15 cellular contexts compared by ENCODE assay signal in the genomic region with DNA sequence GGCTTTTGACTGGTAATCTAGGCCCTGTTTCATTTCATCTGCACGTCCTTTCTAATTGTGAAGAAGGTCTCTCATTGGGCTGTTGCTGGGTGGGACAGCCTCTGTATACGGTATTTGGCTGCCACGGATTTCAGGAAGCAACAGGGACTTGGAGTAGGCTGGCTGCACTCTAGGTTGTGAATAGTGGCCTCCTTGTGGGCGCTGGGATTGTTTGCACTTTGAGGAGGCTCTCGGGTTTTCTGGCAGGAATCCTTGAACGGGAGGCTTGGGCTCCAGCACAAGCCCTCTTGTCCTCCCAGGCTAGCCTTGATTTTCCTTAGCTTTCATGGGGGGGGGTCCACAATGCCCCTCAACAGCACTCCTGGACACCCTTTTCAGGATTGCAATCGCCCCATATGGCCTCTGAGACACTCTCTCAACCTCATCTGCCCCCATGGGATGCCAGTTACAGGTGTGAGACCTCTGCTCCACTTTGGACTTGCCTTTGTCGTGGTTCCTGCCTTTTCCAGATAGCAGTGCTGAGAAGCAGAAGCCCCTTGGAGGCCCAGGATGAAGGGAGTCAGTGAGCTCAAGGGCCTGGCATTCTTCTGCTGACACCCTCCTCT. TPM values are rescaled to one million over a fixed set of nuclear protein-coding genes. Genes with fewer than 3 reads are reported as not detected.
DNase-seq lines count a peak whose midpoint lies in the region; ATAC-seq, FAIRE-seq and TF ChIP-seq lines count a peak whose summit lies in the region.
"Had no signal": no experiment of that assay in that cellular context is flagged by ENCODE, and none has a peak within 500 bp of the region (broad histone marks: within the 10 kb centered on the region; RNA-seq: fewer than 3 reads in every experiment).

No MANE protein-coding gene starts in this region.

- H3K9me1 ChIP-seq in K562 (ENCODE audit: control insufficient read depth, insufficient read depth, low read length), result no peaks in the 10 kb centered on the region

- FAIRE-seq in K562 (lab: Jason Lieb, UNC), result no peak

- 20% methylated on average over 8 of the region's 8 CpGs for WGBS in K562 (ENCODE audit: insufficient coverage, low coverage, missing lambda C conversion rate)

- peak; percentile 8 for DNase-seq in activated CD8-positive, alpha-beta T cell treated with anti-CD3 and anti-CD28 coated beads, Interleukin-2, amount 10 ng/mL, durations not matched to agents 7 days and 5 days
- DNase-seq in activated CD8-positive, alpha-beta T cell treated with anti-CD3 and anti-CD28 coated beads for 36 hours, result no peak
- DNase-seq in GM10248 (ENCODE audit: extremely low spot score) (peak; percentile 8), K562 (ENCODE audit: extremely low read depth in 1 of 4, low spot score in 3 of 4) (no peak), osteocyte (ENCODE audit: extremely low spot score, unreplicated experiment) (peak; percentile 73), medulla oblongata (ENCODE audit: extremely low spot score) (no peak)
- DNase-seq: Calu3; CD4-positive, alpha-beta T cell; HCEC 1CT; NCI-H1436; NCI-H2081; NCI-H226; NCI-H526 treated with DMSO at 0.1 percent for 48 hours had no signal

- no peak overlapping the region for H3K4me3 ChIP-seq in K562

- no peak overlapping the region for H3K4me2 ChIP-seq in K562 (ENCODE audit: insufficient read depth, low read length)

- H3K27ac Mint-ChIP-seq in activated CD8-positive, alpha-beta T cell treated with anti-CD3 and anti-CD28 coated beads, Interleukin-2, amount 10 ng/mL, durations not matched to agents 7 days and 5 days, result no peak overlapping the region
- H3K27ac Mint-ChIP-seq in activated CD8-positive, alpha-beta T cell treated with anti-CD3 and anti-CD28 coated beads for 36 hours, result no peak overlapping the region
- no peak overlapping the region for H3K27ac Mint-ChIP-seq in osteocyte (ENCODE audit: unreplicated experiment)
- H3K27ac Mint-ChIP-seq: CD4-positive, alpha-beta T cell had no signal

- H3K36me3 Mint-ChIP-seq in activated CD8-positive, alpha-beta T cell treated with anti-CD3 and anti-CD28 coated beads, Interleukin-2, amount 10 ng/mL, durations not matched to agents 7 days and 5 days (ENCODE audit: low read depth), result no peaks in the 10 kb centered on the region
- no peaks in the 10 kb centered on the region for H3K36me3 Mint-ChIP-seq in activated CD8-positive, alpha-beta T cell treated with anti-CD3 and anti-CD28 coated beads for 36 hours (ENCODE audit: low read depth)
- no peaks in the 10 kb centered on the region for H3K36me3 Mint-ChIP-seq in osteocyte (ENCODE audit: unreplicated experiment)

- H3K4me1 Mint-ChIP-seq in activated CD8-positive, alpha-beta T cell treated with anti-CD3 and anti-CD28 coated beads, Interleukin-2, amount 10 ng/mL, durations not matched to agents 7 days and 5 days (ENCODE audit: low read depth), result no peaks in the 10 kb centered on the region
- H3K4me1 Mint-ChIP-seq in activated CD8-positive, alpha-beta T cell treated with anti-CD3 and anti-CD28 coated beads for 36 hours (ENCODE audit: low read depth), result no peaks in the 10 kb centered on the region
- no peaks in the 10 kb centered on the region for H3K4me1 Mint-ChIP-seq in osteocyte (ENCODE audit: unreplicated experiment)

- in situ Hi-C loops in K562 (cut with MboI), result no loop called here

- H3K27me3 ChIP-seq in K562 (ENCODE audit: control insufficient read depth in 2 of 2, insufficient read depth in 2 of 2, low read length in 2 of 2), result no peaks in the 10 kb centered on the region; a peak in 1 of 5 replicates

- no peaks in the 10 kb centered on the region for H4K20me1 ChIP-seq in K562 (replicated peaks; ENCODE audit: control insufficient read depth, insufficient read depth, low read length)

- no TSS peak for BruUV-seq in K562 (replicated peaks; lab: Mats Ljungman, UMichigan)

- no peak for TF ChIP-seq CTCF in activated CD8-positive, alpha-beta T cell treated with anti-CD3 and anti-CD28 coated beads for 36 hours (IDR thresholded peaks at IDR 0.05)
- TF ChIP-seq CTCF in GM10248 (IDR thresholded peaks at IDR 0.05; ENCODE audit: control extremely low read depth, extremely low read depth, low read depth, missing control alignments) (no peak), K562 (IDR thresholded peaks at IDR 0.05 in 2 of 3, conservative IDR thresholded peaks at IDR 0.05 in 1 of 3; ENCODE audit: insufficient read depth in 2 of 3, low read depth in 1 of 3, low read length in 3 of 3) (no peak), osteocyte (IDR thresholded peaks at IDR 0.05) (no peak)

- POLR2A ChIA-PET in activated CD8-positive, alpha-beta T cell treated with anti-CD3 and anti-CD28 coated beads, Interleukin-2, amount 10 ng/mL, durations not matched to agents 7 days and 5 days (lab: Charles Lee), result no interaction called here
- POLR2A ChIA-PET in activated CD8-positive, alpha-beta T cell treated with anti-CD3 and anti-CD28 coated beads for 36 hours (lab: Charles Lee), result no interaction called here
- POLR2A ChIA-PET in GM10248 (lab: Yijun Ruan, JAX), result no interaction called here
- POLR2A ChIA-PET in K562 (lab: Yijun Ruan, JAX), result no interaction called here

- no peak for ATAC-seq in activated CD8-positive, alpha-beta T cell treated with anti-CD3 and anti-CD28 coated beads, Interleukin-2, amount 10 ng/mL, durations not matched to agents 7 days and 5 days
- ATAC-seq in activated CD8-positive, alpha-beta T cell treated with anti-CD3 and anti-CD28 coated beads for 36 hours, result no peak
- ATAC-seq in K562 (peak; percentile 39; the same call in 2 of the 3 replicates), HG02852 (IDR thresholded peaks at IDR 0.05; ENCODE audit: unreplicated experiment) (no peak), GM19397 (IDR thresholded peaks at IDR 0.05; ENCODE audit: unreplicated experiment) (no peak)

- intact Hi-C loops in activated CD8-positive, alpha-beta T cell treated with anti-CD3 and anti-CD28 coated beads for 36 hours (cut with micrococcal nuclease), result no loop called here
- intact Hi-C loops in K562 (cut with micrococcal nuclease), result no loop called here

- H3K79me2 ChIP-seq in K562 (ENCODE audit: control insufficient read depth, insufficient read depth, low read length), result no peaks in the 10 kb centered on the region

- CTCF ChIA-PET in activated CD8-positive, alpha-beta T cell treated with anti-CD3 and anti-CD28 coated beads, Interleukin-2, amount 10 ng/mL, durations not matched to agents 7 days and 5 days (lab: Charles Lee), result no interaction called here
- CTCF ChIA-PET in activated CD8-positive, alpha-beta T cell treated with anti-CD3 and anti-CD28 coated beads for 36 hours (lab: Charles Lee), result no interaction called here
- CTCF ChIA-PET in GM10248 (lab: Yijun Ruan, JAX), result no interaction called here
- CTCF ChIA-PET in K562 (lab: Yijun Ruan, JAX; ENCODE audit: low intra/inter-chr PET ratio), result no interaction called here

- TF ChIP-seq EP300 in K562 (IDR thresholded peaks at IDR 0.05; ENCODE audit: low read length), result no peak

- no peak overlapping the region for H3K9ac ChIP-seq in K562 (ENCODE audit: insufficient read depth in 1 of 2, low read depth in 2 of 2, low read length in 2 of 2)

- no peak overlapping the region for H3K4me3 Mint-ChIP-seq in activated CD8-positive, alpha-beta T cell treated with anti-CD3 and anti-CD28 coated beads, Interleukin-2, amount 10 ng/mL, durations not matched to agents 7 days and 5 days
- H3K4me3 Mint-ChIP-seq in activated CD8-positive, alpha-beta T cell treated with anti-CD3 and anti-CD28 coated beads for 36 hours, result no peak overlapping the region
- H3K4me3 Mint-ChIP-seq in osteocyte (ENCODE audit: unreplicated experiment), result no peak overlapping the region
- H3K4me3 Mint-ChIP-seq: CD4-positive, alpha-beta T cell had no signal

- H2AFZ ChIP-seq in K562 (ENCODE audit: low read depth, low read length), result 0 out of 2 replicates have a peak overlapping the region, but pooled peaks have one; percentile 33

- no peak for TF ChIP-seq POLR2A in K562 (conservative IDR thresholded peaks at IDR 0.05)

- H3K4me1 ChIP-seq in K562 (replicated peaks in 1 of 2; ENCODE audit: control insufficient read depth in 2 of 2, insufficient read depth in 2 of 2, low read length in 2 of 2), result 0 out of 5 replicates have a peak, but pooled peaks cover 0 to 3% of the 10 kb centered on the region in 2 experiments

- peaks cover 1% of the 10 kb centered on the region for H3K9me3 ChIP-seq in K562 (replicated peaks; ENCODE audit: control insufficient read depth, insufficient read depth, low read depth, low read length)

- no peaks in the 10 kb centered on the region for H3K27me3 Mint-ChIP-seq in activated CD8-positive, alpha-beta T cell treated with anti-CD3 and anti-CD28 coated beads, Interleukin-2, amount 10 ng/mL, durations not matched to agents 7 days and 5 days (ENCODE audit: low read depth)
- H3K27me3 Mint-ChIP-seq in activated CD8-positive, alpha-beta T cell treated with anti-CD3 and anti-CD28 coated beads for 36 hours, result no peaks in the 10 kb centered on the region
- no peaks in the 10 kb centered on the region for H3K27me3 Mint-ChIP-seq in osteocyte (ENCODE audit: unreplicated experiment)
- H3K27me3 Mint-ChIP-seq: CD4-positive, alpha-beta T cell had no signal

- H3K9me3 Mint-ChIP-seq in activated CD8-positive, alpha-beta T cell treated with anti-CD3 and anti-CD28 coated beads, Interleukin-2, amount 10 ng/mL, durations not matched to agents 7 days and 5 days (ENCODE audit: insufficient read depth), result peaks cover 4% of the 10 kb centered on the region
- H3K9me3 Mint-ChIP-seq in activated CD8-positive, alpha-beta T cell treated with anti-CD3 and anti-CD28 coated beads for 36 hours, result peaks cover 1% of the 10 kb centered on the region
- peaks cover 17% of the 10 kb centered on the region for H3K9me3 Mint-ChIP-seq in osteocyte (ENCODE audit: unreplicated experiment)
- H3K9me3 Mint-ChIP-seq: CD4-positive, alpha-beta T cell had no signal

- no peak for TF ChIP-seq RAD21 in K562 (CRISPR knock-in tag; conservative IDR thresholded peaks at IDR 0.05 in 1 of 2, IDR thresholded peaks at IDR 0.05 in 1 of 2)

- no peaks in the 10 kb centered on the region for H3K36me3 ChIP-seq in K562 (ENCODE audit: control insufficient read depth, insufficient read depth, low read length)

- H3K27ac ChIP-seq in K562 (ENCODE audit: extremely low read depth, low read depth, low read length), result no peak overlapping the region

RNA-seq across cellular contexts. Expression of gene ZNF273, which starts 33.9 kb away (rescaled TPM):
- 10 to 100 TPM; 10.6 to 11.8 TPM for total RNA-seq in activated CD8-positive, alpha-beta T cell treated with anti-CD3 and anti-CD28 coated beads, Interleukin-2, amount 10 ng/mL, durations not matched to agents 7 days and 5 days
- total RNA-seq in activated CD8-positive, alpha-beta T cell treated with anti-CD3 and anti-CD28 coated beads for 36 hours, result 10 to 100 TPM; 11.3 to 11.9 TPM
- 15.0 and 51.2 TPM in 2 replicates for total RNA-seq in K562 (2011; cell fraction: chromatin; rRNA removed; ENCODE audit: low replicate concordance)
- 11.5 and 16.4 TPM in 2 replicates for total RNA-seq in K562 (2011; cell fraction: nucleolus; rRNA removed)
- total RNA-seq in K562 (2011; cell fraction: nucleoplasm; rRNA removed), result 27.9 and 35.1 TPM in 2 replicates
- total RNA-seq in K562 (2014; rRNA removed) (16.9 and 18.2 TPM in 2 replicates), K562 (2014; rRNA removed; fragmentation: Illumina TruSeq; extraction: Trizol) (29.5 and 33.1 TPM in 2 replicates), K562 (2015; rRNA removed; fragmentation: Illumina TruSeq; extraction: Trizol) (21.3 and 26.1 TPM in 2 replicates), K562 (2021) (14.7 and 15.6 TPM in 2 replicates), osteocyte (1.8 and 2.8 TPM in 2 replicates)
- polyA plus RNA-seq in K562 (2011; rRNA removed) (18.1 and 20.7 TPM in 2 replicates), K562 (2014; fragmentation: Illumina TruSeq; extraction: Trizol) (19.5 and 20.8 TPM in 2 replicates), K562 (2014; fragmentation: Nextera tagmentation; extraction: Ambion mirVana) (10 to 100 TPM; 20.2 to 37.0 TPM), K562 (2014; rRNA removed) (13.3 and 14.8 TPM in 2 replicates)
- polyA plus RNA-seq in K562 (2011; cell fraction: cytosol; rRNA removed), result 6.7 and 10.2 TPM in 2 replicates
- polyA plus RNA-seq in K562 (2011; cell fraction: nucleus; rRNA removed), result 6.4 and 6.8 TPM in 2 replicates
- polyA plus RNA-seq in K562 (2012), result 9.8 and 13.5 TPM in 2 replicates
- polyA minus RNA-seq in K562 (2011; rRNA and poly(A)+ RNA removed), result 25.1 and 37.0 TPM in 2 replicates
- polyA minus RNA-seq in K562 (2011; cell fraction: cytosol; rRNA and poly(A)+ RNA removed), result 12.7 and 14.8 TPM in 2 replicates
- polyA minus RNA-seq in K562 (2011; cell fraction: nucleus; rRNA and poly(A)+ RNA removed), result 11.2 and 20.3 TPM in 2 replicates

Comparison
In these comparisons a context has a peak if more than half of its experiments do, and no peak if none do; other contexts are left out.
1. DNase-seq: peak in activated CD8-positive, alpha-beta T cell treated with anti-CD3 and anti-CD28 coated beads, Interleukin-2, amount 10 ng/mL, durations not matched to agents 7 days and 5 days (single experiment), GM10248 (single experiment) and osteocyte (single experiment); none in activated CD8-positive, alpha-beta T cell treated with anti-CD3 and anti-CD28 coated beads for 36 hours (single experiment), K562 (0 of 4) and medulla oblongata (single experiment).